1 cellular context compared by ENCODE assay signal in the genomic region with DNA sequence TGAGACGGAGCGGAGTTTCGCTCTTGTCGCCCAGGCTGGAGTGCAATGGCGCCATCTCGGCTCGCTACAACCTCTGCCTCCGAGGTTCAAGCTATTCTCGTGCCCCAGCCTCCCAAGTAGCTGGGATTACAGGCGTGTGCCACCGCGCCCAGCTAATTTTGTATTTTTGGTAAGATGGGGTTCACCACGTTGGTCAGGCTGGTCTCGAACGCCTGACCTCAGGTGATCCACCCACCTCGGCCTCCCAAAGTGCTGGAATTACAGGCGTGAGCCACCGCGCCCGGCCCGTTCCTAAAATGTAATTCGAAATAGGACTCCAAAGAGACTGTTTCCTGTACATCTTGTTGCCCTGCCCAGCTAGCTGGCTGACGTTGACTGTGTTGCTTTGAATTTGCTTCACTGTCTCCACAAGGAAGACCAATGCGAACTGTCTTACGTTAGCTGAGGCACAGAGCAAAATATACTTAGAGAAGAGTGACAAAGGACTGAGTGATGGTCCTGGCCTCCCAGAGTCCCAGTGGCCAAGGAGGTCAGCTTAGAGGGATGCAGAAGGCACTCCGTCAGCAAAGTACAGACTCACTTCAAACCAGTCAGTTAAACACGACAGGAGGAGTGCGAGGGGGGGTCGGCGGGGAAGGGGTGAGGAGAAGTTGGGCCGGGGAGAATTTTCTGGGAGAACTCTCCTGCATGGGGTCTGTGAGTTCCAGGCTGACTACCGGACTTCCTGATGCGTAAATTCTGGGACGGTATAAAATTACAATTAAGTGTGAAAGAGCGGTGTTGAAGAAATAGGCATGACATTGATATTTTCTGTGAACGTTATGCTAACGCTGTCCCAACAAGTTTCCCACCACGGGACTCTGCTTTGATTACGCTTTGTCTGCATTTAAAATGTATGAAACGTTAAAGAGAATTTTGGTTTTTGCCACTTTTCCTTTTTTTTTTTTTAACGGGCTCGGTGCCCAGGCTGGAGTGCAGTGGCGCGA.
TF ChIP-seq lines count a peak whose summit lies in the region.

No MANE protein-coding gene starts in this region.

TF ChIP-seq in K562, 482 proteins besides CTCF, POLR2A, EP300 and RAD21 (continued from another document and continues in another):
- TF ChIP-seq, protein P1, sequence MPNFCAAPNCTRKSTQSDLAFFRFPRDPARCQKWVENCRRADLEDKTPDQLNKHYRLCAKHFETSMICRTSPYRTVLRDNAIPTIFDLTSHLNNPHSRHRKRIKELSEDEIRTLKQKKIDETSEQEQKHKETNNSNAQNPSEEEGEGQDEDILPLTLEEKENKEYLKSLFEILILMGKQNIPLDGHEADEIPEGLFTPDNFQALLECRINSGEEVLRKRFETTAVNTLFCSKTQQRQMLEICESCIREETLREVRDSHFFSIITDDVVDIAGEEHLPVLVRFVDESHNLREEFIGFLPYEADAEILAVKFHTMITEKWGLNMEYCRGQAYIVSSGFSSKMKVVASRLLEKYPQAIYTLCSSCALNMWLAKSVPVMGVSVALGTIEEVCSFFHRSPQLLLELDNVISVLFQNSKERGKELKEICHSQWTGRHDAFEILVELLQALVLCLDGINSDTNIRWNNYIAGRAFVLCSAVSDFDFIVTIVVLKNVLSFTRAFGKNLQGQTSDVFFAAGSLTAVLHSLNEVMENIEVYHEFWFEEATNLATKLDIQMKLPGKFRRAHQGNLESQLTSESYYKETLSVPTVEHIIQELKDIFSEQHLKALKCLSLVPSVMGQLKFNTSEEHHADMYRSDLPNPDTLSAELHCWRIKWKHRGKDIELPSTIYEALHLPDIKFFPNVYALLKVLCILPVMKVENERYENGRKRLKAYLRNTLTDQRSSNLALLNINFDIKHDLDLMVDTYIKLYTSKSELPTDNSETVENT (CRISPR knock-in tag; IDR thresholded peaks at IDR 0.05), result no peak
- TF ChIP-seq ZFP1 (CRISPR knock-in tag; IDR thresholded peaks at IDR 0.05), result no peak
- peak; percentile 30 for TF ChIP-seq TAF1 (IDR thresholded peaks at IDR 0.05; ENCODE audit: control insufficient read depth, extremely low read depth, insufficient read depth, low read length, severe bottlenecking)
- no peak for TF ChIP-seq PHF20 (IDR thresholded peaks at IDR 0.05; ENCODE audit: partially characterized antibody)
- TF ChIP-seq, protein P2, sequence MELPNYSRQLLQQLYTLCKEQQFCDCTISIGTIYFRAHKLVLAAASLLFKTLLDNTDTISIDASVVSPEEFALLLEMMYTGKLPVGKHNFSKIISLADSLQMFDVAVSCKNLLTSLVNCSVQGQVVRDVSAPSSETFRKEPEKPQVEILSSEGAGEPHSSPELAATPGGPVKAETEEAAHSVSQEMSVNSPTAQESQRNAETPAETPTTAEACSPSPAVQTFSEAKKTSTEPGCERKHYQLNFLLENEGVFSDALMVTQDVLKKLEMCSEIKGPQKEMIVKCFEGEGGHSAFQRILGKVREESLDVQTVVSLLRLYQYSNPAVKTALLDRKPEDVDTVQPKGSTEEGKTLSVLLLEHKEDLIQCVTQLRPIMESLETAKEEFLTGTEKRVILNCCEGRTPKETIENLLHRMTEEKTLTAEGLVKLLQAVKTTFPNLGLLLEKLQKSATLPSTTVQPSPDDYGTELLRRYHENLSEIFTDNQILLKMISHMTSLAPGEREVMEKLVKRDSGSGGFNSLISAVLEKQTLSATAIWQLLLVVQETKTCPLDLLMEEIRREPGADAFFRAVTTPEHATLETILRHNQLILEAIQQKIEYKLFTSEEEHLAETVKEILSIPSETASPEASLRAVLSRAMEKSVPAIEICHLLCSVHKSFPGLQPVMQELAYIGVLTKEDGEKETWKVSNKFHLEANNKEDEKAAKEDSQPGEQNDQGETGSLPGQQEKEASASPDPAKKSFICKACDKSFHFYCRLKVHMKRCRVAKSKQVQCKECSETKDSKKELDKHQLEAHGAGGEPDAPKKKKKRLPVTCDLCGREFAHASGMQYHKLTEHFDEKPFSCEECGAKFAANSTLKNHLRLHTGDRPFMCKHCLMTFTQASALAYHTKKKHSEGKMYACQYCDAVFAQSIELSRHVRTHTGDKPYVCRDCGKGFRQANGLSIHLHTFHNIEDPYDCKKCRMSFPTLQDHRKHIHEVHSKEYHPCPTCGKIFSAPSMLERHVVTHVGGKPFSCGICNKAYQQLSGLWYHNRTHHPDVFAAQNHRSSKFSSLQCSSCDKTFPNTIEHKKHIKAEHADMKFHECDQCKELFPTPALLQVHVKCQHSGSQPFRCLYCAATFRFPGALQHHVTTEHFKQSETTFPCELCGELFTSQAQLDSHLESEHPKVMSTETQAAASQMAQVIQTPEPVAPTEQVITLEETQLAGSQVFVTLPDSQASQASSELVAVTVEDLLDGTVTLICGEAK (IDR thresholded peaks at IDR 0.05), result peak; percentile 71
- TF ChIP-seq, protein P2 (CRISPR knock-in tag; IDR thresholded peaks at IDR 0.05), result no peak
- peak; percentile 17; the same call in 1 of the 2 replicates for TF ChIP-seq NR2C1 (IDR thresholded peaks at IDR 0.05)
- TF ChIP-seq NR2C1 (tag; IDR thresholded peaks at IDR 0.05), result no peak
- TF ChIP-seq IFI16 (CRISPR knock-in tag; IDR thresholded peaks at IDR 0.05), result no peak
- TF ChIP-seq NCOA1 (IDR thresholded peaks at IDR 0.05; ENCODE audit: low read depth), result 0 out of 2 replicates have a peak, but pooled peaks have one; percentile 10
- TF ChIP-seq ZNF707 (CRISPR knock-in tag; conservative IDR thresholded peaks at IDR 0.05), result no peak
- no peak for TF ChIP-seq ZNF717 (CRISPR knock-in tag; IDR thresholded peaks at IDR 0.05)
- TF ChIP-seq U2AF1 (optimal IDR thresholded peaks at IDR 0.05; ENCODE audit: low read depth, low read length), result no peak
- no peak for TF ChIP-seq RNF2 (IDR thresholded peaks at IDR 0.05)
- no peak for TF ChIP-seq ZNF584 (CRISPR knock-in tag; IDR thresholded peaks at IDR 0.05; ENCODE audit: low read depth)
- TF ChIP-seq, protein P3, sequence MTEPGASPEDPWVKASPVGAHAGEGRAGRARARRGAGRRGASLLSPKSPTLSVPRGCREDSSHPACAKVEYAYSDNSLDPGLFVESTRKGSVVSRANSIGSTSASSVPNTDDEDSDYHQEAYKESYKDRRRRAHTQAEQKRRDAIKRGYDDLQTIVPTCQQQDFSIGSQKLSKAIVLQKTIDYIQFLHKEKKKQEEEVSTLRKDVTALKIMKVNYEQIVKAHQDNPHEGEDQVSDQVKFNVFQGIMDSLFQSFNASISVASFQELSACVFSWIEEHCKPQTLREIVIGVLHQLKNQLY (CRISPR knock-in tag; conservative IDR thresholded peaks at IDR 0.05), result no peak
- no peak for TF ChIP-seq XRCC5 (IDR thresholded peaks at IDR 0.05; ENCODE audit: low read depth, low read length)
- TF ChIP-seq HLTF (IDR thresholded peaks at IDR 0.05), result peak; percentile 92
- TF ChIP-seq, protein P4, sequence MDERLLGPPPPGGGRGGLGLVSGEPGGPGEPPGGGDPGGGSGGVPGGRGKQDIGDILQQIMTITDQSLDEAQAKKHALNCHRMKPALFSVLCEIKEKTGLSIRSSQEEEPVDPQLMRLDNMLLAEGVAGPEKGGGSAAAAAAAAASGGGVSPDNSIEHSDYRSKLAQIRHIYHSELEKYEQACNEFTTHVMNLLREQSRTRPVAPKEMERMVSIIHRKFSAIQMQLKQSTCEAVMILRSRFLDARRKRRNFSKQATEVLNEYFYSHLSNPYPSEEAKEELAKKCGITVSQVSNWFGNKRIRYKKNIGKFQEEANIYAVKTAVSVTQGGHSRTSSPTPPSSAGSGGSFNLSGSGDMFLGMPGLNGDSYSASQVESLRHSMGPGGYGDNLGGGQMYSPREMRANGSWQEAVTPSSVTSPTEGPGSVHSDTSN (CRISPR knock-in tag; IDR thresholded peaks at IDR 0.05; ENCODE audit: low read depth), result no peak
- TF ChIP-seq, protein P4 (tag; conservative IDR thresholded peaks at IDR 0.05; ENCODE audit: low read depth), result no peak
- no peak for TF ChIP-seq CREBBP (IDR thresholded peaks at IDR 0.05; ENCODE audit: low read depth, low read length)
- TF ChIP-seq, protein P5, sequence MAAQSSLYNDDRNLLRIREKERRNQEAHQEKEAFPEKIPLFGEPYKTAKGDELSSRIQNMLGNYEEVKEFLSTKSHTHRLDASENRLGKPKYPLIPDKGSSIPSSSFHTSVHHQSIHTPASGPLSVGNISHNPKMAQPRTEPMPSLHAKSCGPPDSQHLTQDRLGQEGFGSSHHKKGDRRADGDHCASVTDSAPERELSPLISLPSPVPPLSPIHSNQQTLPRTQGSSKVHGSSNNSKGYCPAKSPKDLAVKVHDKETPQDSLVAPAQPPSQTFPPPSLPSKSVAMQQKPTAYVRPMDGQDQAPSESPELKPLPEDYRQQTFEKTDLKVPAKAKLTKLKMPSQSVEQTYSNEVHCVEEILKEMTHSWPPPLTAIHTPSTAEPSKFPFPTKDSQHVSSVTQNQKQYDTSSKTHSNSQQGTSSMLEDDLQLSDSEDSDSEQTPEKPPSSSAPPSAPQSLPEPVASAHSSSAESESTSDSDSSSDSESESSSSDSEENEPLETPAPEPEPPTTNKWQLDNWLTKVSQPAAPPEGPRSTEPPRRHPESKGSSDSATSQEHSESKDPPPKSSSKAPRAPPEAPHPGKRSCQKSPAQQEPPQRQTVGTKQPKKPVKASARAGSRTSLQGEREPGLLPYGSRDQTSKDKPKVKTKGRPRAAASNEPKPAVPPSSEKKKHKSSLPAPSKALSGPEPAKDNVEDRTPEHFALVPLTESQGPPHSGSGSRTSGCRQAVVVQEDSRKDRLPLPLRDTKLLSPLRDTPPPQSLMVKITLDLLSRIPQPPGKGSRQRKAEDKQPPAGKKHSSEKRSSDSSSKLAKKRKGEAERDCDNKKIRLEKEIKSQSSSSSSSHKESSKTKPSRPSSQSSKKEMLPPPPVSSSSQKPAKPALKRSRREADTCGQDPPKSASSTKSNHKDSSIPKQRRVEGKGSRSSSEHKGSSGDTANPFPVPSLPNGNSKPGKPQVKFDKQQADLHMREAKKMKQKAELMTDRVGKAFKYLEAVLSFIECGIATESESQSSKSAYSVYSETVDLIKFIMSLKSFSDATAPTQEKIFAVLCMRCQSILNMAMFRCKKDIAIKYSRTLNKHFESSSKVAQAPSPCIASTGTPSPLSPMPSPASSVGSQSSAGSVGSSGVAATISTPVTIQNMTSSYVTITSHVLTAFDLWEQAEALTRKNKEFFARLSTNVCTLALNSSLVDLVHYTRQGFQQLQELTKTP (IDR thresholded peaks at IDR 0.05; ENCODE audit: low read depth in 1 of 2, partially characterized antibody in 2 of 2), result peak in 1 of 2 experiments; percentile 32
- no peak for TF ChIP-seq NCOA4 (IDR thresholded peaks at IDR 0.05; ENCODE audit: partially characterized antibody)
- no peak for TF ChIP-seq ESRRB (CRISPR knock-in tag; IDR thresholded peaks at IDR 0.05; ENCODE audit: borderline replicate concordance)
- TF ChIP-seq ASH1L (IDR thresholded peaks at IDR 0.05; ENCODE audit: borderline replicate concordance, low read depth, partially characterized antibody), result no peak
- TF ChIP-seq NFATC3 (IDR thresholded peaks at IDR 0.05), result no peak
- no peak for TF ChIP-seq ZKSCAN8 (CRISPR knock-in tag; IDR thresholded peaks at IDR 0.05)
- TF ChIP-seq MEF2A (IDR thresholded peaks at IDR 0.05; ENCODE audit: control insufficient read depth, low read depth, low read length), result no peak
- TF ChIP-seq FOXA3 (CRISPR knock-in tag; conservative IDR thresholded peaks at IDR 0.05 in 1 of 2, IDR thresholded peaks at IDR 0.05 in 1 of 2), result no peak
- TF ChIP-seq, protein P6, sequence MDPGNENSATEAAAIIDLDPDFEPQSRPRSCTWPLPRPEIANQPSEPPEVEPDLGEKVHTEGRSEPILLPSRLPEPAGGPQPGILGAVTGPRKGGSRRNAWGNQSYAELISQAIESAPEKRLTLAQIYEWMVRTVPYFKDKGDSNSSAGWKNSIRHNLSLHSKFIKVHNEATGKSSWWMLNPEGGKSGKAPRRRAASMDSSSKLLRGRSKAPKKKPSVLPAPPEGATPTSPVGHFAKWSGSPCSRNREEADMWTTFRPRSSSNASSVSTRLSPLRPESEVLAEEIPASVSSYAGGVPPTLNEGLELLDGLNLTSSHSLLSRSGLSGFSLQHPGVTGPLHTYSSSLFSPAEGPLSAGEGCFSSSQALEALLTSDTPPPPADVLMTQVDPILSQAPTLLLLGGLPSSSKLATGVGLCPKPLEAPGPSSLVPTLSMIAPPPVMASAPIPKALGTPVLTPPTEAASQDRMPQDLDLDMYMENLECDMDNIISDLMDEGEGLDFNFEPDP (CRISPR knock-in tag; IDR thresholded peaks at IDR 0.05), result no peak
- TF ChIP-seq, protein P7, sequence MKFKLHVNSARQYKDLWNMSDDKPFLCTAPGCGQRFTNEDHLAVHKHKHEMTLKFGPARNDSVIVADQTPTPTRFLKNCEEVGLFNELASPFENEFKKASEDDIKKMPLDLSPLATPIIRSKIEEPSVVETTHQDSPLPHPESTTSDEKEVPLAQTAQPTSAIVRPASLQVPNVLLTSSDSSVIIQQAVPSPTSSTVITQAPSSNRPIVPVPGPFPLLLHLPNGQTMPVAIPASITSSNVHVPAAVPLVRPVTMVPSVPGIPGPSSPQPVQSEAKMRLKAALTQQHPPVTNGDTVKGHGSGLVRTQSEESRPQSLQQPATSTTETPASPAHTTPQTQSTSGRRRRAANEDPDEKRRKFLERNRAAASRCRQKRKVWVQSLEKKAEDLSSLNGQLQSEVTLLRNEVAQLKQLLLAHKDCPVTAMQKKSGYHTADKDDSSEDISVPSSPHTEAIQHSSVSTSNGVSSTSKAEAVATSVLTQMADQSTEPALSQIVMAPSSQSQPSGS (CRISPR knock-in tag; IDR thresholded peaks at IDR 0.05), result no peak
